In the genomic region with DNA sequence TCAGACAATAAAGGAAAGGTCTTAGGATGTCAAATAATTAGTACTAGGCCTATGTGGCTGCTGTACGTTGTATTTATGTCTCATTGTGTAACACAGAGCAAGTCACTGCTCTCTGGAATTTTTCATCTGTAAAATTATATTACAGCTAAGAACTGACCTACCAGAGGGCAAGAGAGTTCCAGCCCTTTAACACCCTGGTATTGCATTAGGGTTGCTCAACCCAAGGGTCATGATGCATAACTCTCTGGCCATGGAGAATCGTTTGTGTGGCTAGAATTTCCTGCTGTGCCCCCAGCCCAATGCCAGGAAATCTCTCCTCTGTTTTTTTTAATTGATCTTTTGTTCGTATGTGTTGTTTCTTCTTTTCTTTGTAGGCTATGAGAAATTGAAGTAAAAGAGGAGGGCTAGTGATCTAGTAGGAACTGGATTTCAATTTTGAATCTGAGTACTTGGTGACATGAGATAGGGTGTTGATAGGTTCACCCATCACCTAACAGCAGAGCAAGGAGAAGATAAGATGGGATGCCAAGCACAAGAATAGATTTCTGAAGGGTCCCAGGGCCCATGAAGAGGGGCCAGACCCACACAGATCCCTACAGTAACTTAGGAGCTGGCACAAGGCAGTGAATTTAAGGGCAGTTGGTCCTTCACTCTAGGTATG, we compare ENCODE assay signal across 18 cellular contexts.
A peak's percentile ranks its signal among the peaks of the same experiment; 100 is the strongest.
DNase-seq lines count a peak whose midpoint lies in the region; ATAC-seq, FAIRE-seq and TF ChIP-seq lines count a peak whose summit lies in the region.
"Had no signal": no experiment of that assay in that cellular context is flagged by ENCODE, and none has a peak within 500 bp of the region (broad histone marks: within the 10 kb centered on the region; RNA-seq: fewer than 3 reads in every experiment).

No MANE protein-coding gene starts in this region.

- no peak overlapping the region for H3K27ac ChIP-seq in HepG2 (ENCODE audit: extremely low read length, insufficient read depth, low read length)
- peak overlapping the region; percentile 88 for H3K27ac ChIP-seq in subcutaneous abdominal adipose tissue (ENCODE audit: low read depth, low read length)
- H3K27ac ChIP-seq in SJCRH30 = no peak overlapping the region
- H3K27ac ChIP-seq: HL-60 had no signal

- TF ChIP-seq EP300 in HepG2 (IDR thresholded peaks at IDR 0.05; ENCODE audit: low read depth in 2 of 2, low read length in 2 of 2) (no peak), HepG2 (CRISPR knock-in tag; IDR thresholded peaks at IDR 0.05; ENCODE audit: borderline replicate concordance) (no peak)

- intact Hi-C loops in HepG2 (cut with micrococcal nuclease; ENCODE audit: unreplicated experiment) = no loop called here

- in situ Hi-C loops in HepG2 (cut with HindIII; ENCODE audit: extremely low pct_ligation_motif_present, low pct_unique_long_range_greater_than_20kb) = no loop called here

- no peak overlapping the region for H3K4me3 Mint-ChIP-seq in chondrocyte (ENCODE audit: unreplicated experiment)
- H3K4me3 Mint-ChIP-seq: neural crest cell, T-cell had no signal

- no peak for ATAC-seq in HepG2
- no peak for ATAC-seq in HG03039 (IDR thresholded peaks at IDR 0.05; ENCODE audit: unreplicated experiment)
- ATAC-seq: activated CD4-positive, CD25-positive, alpha-beta regulatory T cell treated with anti-CD3 and anti-CD28 coated beads, Interleukin-2, amount 50 U/mL, for 24 hours; PC-3; T-cell had no signal

- no peaks in the 10 kb centered on the region for H3K79me2 ChIP-seq in HepG2 (ENCODE audit: insufficient read depth, low read length)

- DNase-seq in NCI-H748 (lab: John Stamatoyannopoulos, UW; ENCODE audit: unreplicated experiment) (peak; percentile 5), NCI-H748 treated with DMSO at 0.1 percent for 48 hours (lab: John Stamatoyannopoulos, UW) (no peak), chondrocyte (ENCODE audit: low spot score) (no peak), HepG2 (ENCODE audit: low spot score) (no peak), SJCRH30 (no peak), NCI-H524 treated with DMSO at 0.1 percent for 48 hours (lab: John Stamatoyannopoulos, UW) (no peak)
- DNase-seq: activated T-cell treated with anti-CD3 and anti-CD28 coated beads for 4 hours, aorta, kidney glomerular epithelial cell, substantia nigra, T-cell had no signal

- H3K4me3 ChIP-seq in HepG2 (replicated peaks in 1 of 3; ENCODE audit: insufficient read depth in 1 of 3, low read depth in 2 of 3, low read length in 3 of 3) (no peak overlapping the region), subcutaneous abdominal adipose tissue (ENCODE audit: low read depth in 1 of 5, low read length in 5 of 5) (no peak overlapping the region), SJCRH30 (no peak overlapping the region)
- H3K4me3 ChIP-seq: skin epidermis had no signal

- H3K36me3 ChIP-seq in HepG2 (replicated peaks in 1 of 2; ENCODE audit: control insufficient read depth in 1 of 2, insufficient read depth in 2 of 2, low read length in 2 of 2) (no peaks in the 10 kb centered on the region), subcutaneous abdominal adipose tissue (ENCODE audit: control insufficient read depth in 5 of 5, insufficient read depth in 5 of 5, low read length in 5 of 5) (peaks cover 0 to 4% (median 0%) of the 10 kb centered on the region in 5 donors), SJCRH30 (no peaks in the 10 kb centered on the region)

- no peaks in the 10 kb centered on the region for H3K27me3 ChIP-seq in HepG2 (ENCODE audit: control insufficient read depth in 1 of 2, insufficient read depth in 2 of 2, low read length in 2 of 2)
- H3K27me3 ChIP-seq in subcutaneous abdominal adipose tissue (ENCODE audit: control insufficient read depth in 5 of 5, insufficient read depth in 4 of 5, low read length in 5 of 5) = no peaks in the 10 kb centered on the region
- no peaks in the 10 kb centered on the region for H3K27me3 ChIP-seq in SJCRH30

- no peak for TF ChIP-seq CTCF in chondrocyte (IDR thresholded peaks at IDR 0.05)
- no peak for TF ChIP-seq CTCF in HepG2 (CRISPR knock-in tag; IDR thresholded peaks at IDR 0.05)

- no peaks in the 10 kb centered on the region for H3K9me3 Mint-ChIP-seq in chondrocyte (ENCODE audit: low read depth)
- H3K9me3 Mint-ChIP-seq: neural crest cell, T-cell had no signal

- H3K4me2 ChIP-seq in HepG2 (ENCODE audit: low read depth, low read length) = no peak overlapping the region

- H3K9me3 ChIP-seq in HepG2 (ENCODE audit: low read length) (no peaks in the 10 kb centered on the region), subcutaneous abdominal adipose tissue (ENCODE audit: control insufficient read depth in 5 of 5, low read length in 5 of 5) (no peaks in the 10 kb centered on the region), SJCRH30 (replicated peaks) (no peaks in the 10 kb centered on the region)

- H2AFZ ChIP-seq in HepG2 (ENCODE audit: low read length) = no peak overlapping the region

- TF ChIP-seq POLR2A in HepG2 (IDR thresholded peaks at IDR 0.05; ENCODE audit: insufficient read depth in 1 of 2, low read depth in 2 of 2, low read length in 2 of 2) = no peak

- TF ChIP-seq RAD21 in HepG2 (CRISPR knock-in tag; IDR thresholded peaks at IDR 0.05) = no peak

- peaks cover 1% of the 10 kb centered on the region for H3K36me3 Mint-ChIP-seq in chondrocyte (ENCODE audit: low read depth)

- H4K20me1 ChIP-seq in HepG2 (ENCODE audit: insufficient read depth, low read length) = no peaks in the 10 kb centered on the region

- FAIRE-seq in HepG2 (lab: Jason Lieb, UNC) = no peak

- H3K4me1 ChIP-seq in HepG2 (ENCODE audit: insufficient read depth, low read length) = peaks cover 6% of the 10 kb centered on the region
- H3K4me1 ChIP-seq in subcutaneous abdominal adipose tissue (ENCODE audit: control insufficient read depth in 5 of 5, insufficient read depth in 5 of 5, low read length in 5 of 5) = peaks cover 6 to 50% (median 47%) of the 10 kb centered on the region in 5 donors
- peaks cover 15% of the 10 kb centered on the region for H3K4me1 ChIP-seq in SJCRH30

- peak overlapping the region; percentile 52 for H3K27ac Mint-ChIP-seq in chondrocyte (ENCODE audit: unreplicated experiment)
- H3K27ac Mint-ChIP-seq: T-cell had no signal

- H3K9ac ChIP-seq in HepG2 (ENCODE audit: insufficient read depth, low read depth, low read length) = no peak overlapping the region
- H3K9ac ChIP-seq in subcutaneous abdominal adipose tissue (ENCODE audit: low read length in 5 of 5) = peak overlapping the region in 2 of 5 donors; percentile 27 to 48

- no TSS peak for BruUV-seq in HepG2 (replicated peaks; lab: Mats Ljungman, UMichigan)

- H3K4me1 Mint-ChIP-seq in chondrocyte (ENCODE audit: low read depth) = peaks cover 46% of the 10 kb centered on the region

- H3K27me3 Mint-ChIP-seq in chondrocyte (ENCODE audit: low read depth) = no peaks in the 10 kb centered on the region

- WGBS in HepG2 (ENCODE audit: low lambda C conversion rate) = 27% methylated on average over 3 of the region's 3 CpGs

- POLR2A ChIA-PET in HepG2 (lab: Yijun Ruan, JAX) = no interaction called here

- CTCF ChIA-PET in HepG2 (lab: Yijun Ruan, JAX; ENCODE audit: low intra/inter-chr PET ratio, low total read pairs) = no interaction called here

TF ChIP-seq in HepG2, 621 proteins besides CTCF, POLR2A, EP300 and RAD21:
- peak; percentile 68; the same call in 1 of the 2 replicates for TF ChIP-seq CEBPB (IDR thresholded peaks at IDR 0.05; ENCODE audit: borderline replicate concordance, low read depth, low read length)
- TF ChIP-seq NONO (IDR thresholded peaks at IDR 0.05) = no peak
- TF ChIP-seq NONO (CRISPR knock-in tag; conservative IDR thresholded peaks at IDR 0.05) = no peak
